9 cellular contexts compared by ENCODE assay signal in genomic region chr10:63173468-63174227, GRCh38. TPM values are rescaled to one million over a fixed set of nuclear protein-coding genes. Genes with fewer than 3 reads are reported as not detected.
A peak's percentile ranks its signal among the peaks of the same experiment; 100 is the strongest.
DNase-seq lines count a peak whose midpoint lies in the region; ATAC-seq, FAIRE-seq and TF ChIP-seq lines count a peak whose summit lies in the region.
"Had no signal": no experiment of that assay in that cellular context is flagged by ENCODE, and none has a peak within 500 bp of the region (broad histone marks: within the 10 kb centered on the region; RNA-seq: fewer than 3 reads in every experiment).

No MANE protein-coding gene starts in this region.

- DNase-seq in mucosa of descending colon (no peak), DMS153 treated with DMSO at 0.1 percent for 48 hours (lab: John Stamatoyannopoulos, UW; ENCODE audit: unreplicated experiment) (no peak), body of pancreas (no peak), kidney (no peak)

- ATAC-seq in GM18870 (IDR thresholded peaks at IDR 0.05; ENCODE audit: unreplicated experiment), result peak; percentile 99
- peak; percentile 97 for ATAC-seq in GM21737 (IDR thresholded peaks at IDR 0.05; ENCODE audit: unreplicated experiment)
- ATAC-seq in HG03571 (IDR thresholded peaks at IDR 0.05; ENCODE audit: unreplicated experiment), result peak; percentile 97
- peak; percentile 57 for ATAC-seq in mucosa of descending colon
- ATAC-seq in body of pancreas, result no peak
- ATAC-seq: SK-N-SH treated with all-trans-retinoic acid at 6 μM for 48 hours had no signal

- no peaks in the 10 kb centered on the region for H3K36me3 ChIP-seq in mucosa of descending colon (ENCODE audit: low read depth)
- H3K36me3 ChIP-seq in body of pancreas (replicated peaks in 1 of 2; ENCODE audit: insufficient read depth in 1 of 2, low read depth in 2 of 2), result peaks cover 0 to 16% of the 10 kb centered on the region in 2 donors
- peaks cover 9 to 39% of the 10 kb centered on the region in 2 donors for H3K36me3 ChIP-seq in kidney (ENCODE audit: control insufficient read depth in 1 of 2, insufficient read depth in 2 of 2, low read length in 2 of 2)

- no peaks in the 10 kb centered on the region for H3K4me1 ChIP-seq in mucosa of descending colon (ENCODE audit: low read depth)
- peaks cover 10% of the 10 kb centered on the region for H3K4me1 ChIP-seq in body of pancreas
- H3K4me1 ChIP-seq in kidney (ENCODE audit: control insufficient read depth in 1 of 2, insufficient read depth in 1 of 2, low read depth in 1 of 2, low read length in 2 of 2), result no peaks in the 10 kb centered on the region

- H3K9me3 ChIP-seq in mucosa of descending colon (no peaks in the 10 kb centered on the region), body of pancreas (no peaks in the 10 kb centered on the region), kidney (ENCODE audit: control insufficient read depth in 1 of 2, low read length in 2 of 2) (no peaks in the 10 kb centered on the region)

- TF ChIP-seq CTCF in mucosa of descending colon (IDR thresholded peaks at IDR 0.05) (no peak), body of pancreas (IDR thresholded peaks at IDR 0.05) (no peak), kidney (IDR thresholded peaks at IDR 0.05; ENCODE audit: borderline replicate concordance, extremely low read depth, insufficient read depth) (no peak)

- intact Hi-C loops in mucosa of descending colon (cut with DNase I, micrococcal nuclease) (no loop called here), body of pancreas (cut with DNase I) (no loop called here), kidney (cut with DNase I) (no loop called here)

- no peak overlapping the region for H3K4me3 ChIP-seq in mucosa of descending colon
- no peak overlapping the region for H3K4me3 ChIP-seq in body of pancreas
- no peak overlapping the region for H3K4me3 ChIP-seq in kidney (ENCODE audit: low read length in 2 of 2)
- H3K4me3 ChIP-seq: coronary artery had no signal

- no peak overlapping the region for H3K9ac ChIP-seq in kidney (ENCODE audit: low read length in 2 of 2)

- H3K27me3 ChIP-seq in body of pancreas, result no peaks in the 10 kb centered on the region

- TF ChIP-seq POLR2A in body of pancreas (IDR thresholded peaks at IDR 0.05), result no peak

- H3K27ac ChIP-seq in body of pancreas (no peak overlapping the region), kidney (ENCODE audit: low read depth in 2 of 2, low read length in 2 of 2) (no peak overlapping the region)
- H3K27ac ChIP-seq: coronary artery had no signal

- FAIRE-seq in kidney (lab: Jason Lieb, UNC), result no peak

- WGBS in body of pancreas, 2 donors, result 90 to 100% methylated on average over 1 of the region's 1 CpG

RNA-seq across cellular contexts. Expression of gene NRBF2, which starts 40.5 kb away (rescaled TPM):
- total RNA-seq in mucosa of descending colon (10 to 100 TPM; 19.9 to 25.4 (median 24.6) TPM), body of pancreas (1 to 10 TPM; 7.5 to 9.2 TPM), kidney (15.8 TPM)
- 11.2 TPM for polyA plus RNA-seq in kidney (ENCODE audit: insufficient read depth, low read depth, low replicate concordance)
